In the genomic region with DNA sequence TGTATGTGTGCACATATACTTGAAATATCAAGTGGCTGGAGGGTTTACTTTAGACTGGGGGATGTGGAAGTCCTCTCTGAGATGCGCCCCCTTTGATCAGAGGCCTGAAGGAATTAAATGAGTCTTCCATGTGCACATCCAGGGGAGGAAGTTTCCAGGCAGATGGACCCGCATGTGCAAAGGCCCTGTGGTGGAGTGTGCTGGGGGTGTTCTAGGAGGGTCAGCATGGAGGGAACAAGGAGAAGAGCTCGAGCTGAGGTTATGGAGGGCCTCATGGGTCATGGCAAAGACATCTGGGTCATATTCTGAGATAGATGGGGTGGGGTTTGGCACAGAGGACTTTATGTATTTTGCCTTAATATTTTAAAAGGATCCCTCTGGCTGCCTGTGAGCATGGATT, we compare ENCODE assay signal across 16 cellular contexts. TPM values are rescaled to one million over a fixed set of nuclear protein-coding genes. Genes with fewer than 3 reads are reported as not detected.
DNase-seq lines count a peak whose midpoint lies in the region; ATAC-seq, FAIRE-seq and TF ChIP-seq lines count a peak whose summit lies in the region.
"Had no signal": no experiment of that assay in that cellular context is flagged by ENCODE, and none has a peak within 500 bp of the region (broad histone marks: within the 10 kb centered on the region; RNA-seq: fewer than 3 reads in every experiment).

No MANE protein-coding gene starts in this region.

- H3K4me3 Mint-ChIP-seq in neural crest cell, result no peak overlapping the region
- H3K4me3 Mint-ChIP-seq: CD4-positive, alpha-beta T cell had no signal

- no TSS peak for BruUV-seq in K562 (replicated peaks; lab: Mats Ljungman, UMichigan)

- H3K9me3 ChIP-seq in K562 (replicated peaks; ENCODE audit: control insufficient read depth, insufficient read depth, low read depth, low read length), result no peaks in the 10 kb centered on the region
- H3K9me3 ChIP-seq: BE2C, Caco-2 had no signal

- H3K4me2 ChIP-seq in K562 (ENCODE audit: insufficient read depth, low read length), result no peak overlapping the region

- peak overlapping the region; percentile 83 for H3K27ac Mint-ChIP-seq in neural crest cell (ENCODE audit: unreplicated experiment)
- H3K27ac Mint-ChIP-seq: CD4-positive, alpha-beta T cell had no signal

- no peaks in the 10 kb centered on the region for H3K9me3 Mint-ChIP-seq in neural crest cell
- H3K9me3 Mint-ChIP-seq: CD4-positive, alpha-beta T cell; H9 had no signal

- H3K27me3 Mint-ChIP-seq in neural crest cell (ENCODE audit: low read depth), result peaks cover 2% of the 10 kb centered on the region

- TF ChIP-seq EP300 in K562 (IDR thresholded peaks at IDR 0.05; ENCODE audit: low read length), result no peak

- CTCF ChIA-PET in RWPE1 (lab: Yijun Ruan, JAX), result no interaction called here
- CTCF ChIA-PET in K562 (lab: Yijun Ruan, JAX; ENCODE audit: low intra/inter-chr PET ratio), result no interaction called here

- no peak for TF ChIP-seq RAD21 in K562 (CRISPR knock-in tag; conservative IDR thresholded peaks at IDR 0.05 in 1 of 2, IDR thresholded peaks at IDR 0.05 in 1 of 2)

- no peaks in the 10 kb centered on the region for H3K79me2 ChIP-seq in K562 (ENCODE audit: control insufficient read depth, insufficient read depth, low read length)

- H4K20me1 ChIP-seq in K562 (replicated peaks; ENCODE audit: control insufficient read depth, insufficient read depth, low read length), result no peaks in the 10 kb centered on the region

- H2AFZ ChIP-seq in K562 (ENCODE audit: low read depth, low read length), result no peak overlapping the region

- no peak overlapping the region for H3K9ac ChIP-seq in K562 (ENCODE audit: insufficient read depth in 1 of 2, low read depth in 2 of 2, low read length in 2 of 2)

- DNase-seq in RWPE1 (ENCODE audit: low spot score), result no peak
- DNase-seq in K562 (ENCODE audit: extremely low read depth in 1 of 4, low spot score in 3 of 4), result no peak
- no peak for DNase-seq in neural crest cell (ENCODE audit: low read depth, low spot score)
- no peak for DNase-seq in NCI-H345 treated with DMSO at 0.1 percent for 48 hours (lab: John Stamatoyannopoulos, UW; ENCODE audit: unreplicated experiment)
- no peak for DNase-seq in mucosa of gallbladder (ENCODE audit: low spot score)
- DNase-seq in DMS79 (lab: John Stamatoyannopoulos, UW), result no peak
- DNase-seq: ACHN; BE2C; Caco-2; CD4-positive, alpha-beta T cell; GDM1; GOT3 had no signal

- no peak for ATAC-seq in K562

- intact Hi-C loops in K562 (cut with micrococcal nuclease), result no loop called here

- no peaks in the 10 kb centered on the region for H3K36me3 Mint-ChIP-seq in neural crest cell (ENCODE audit: low read depth)

- no peaks in the 10 kb centered on the region for H3K36me3 ChIP-seq in K562 (ENCODE audit: control insufficient read depth, insufficient read depth, low read length)
- H3K36me3 ChIP-seq: BE2C had no signal

- no peak for TF ChIP-seq POLR2A in K562 (conservative IDR thresholded peaks at IDR 0.05)

- peaks cover 0 to 3% of the 10 kb centered on the region in 2 experiments; a peak in 1 of 5 replicates for H3K4me1 ChIP-seq in K562 (replicated peaks in 1 of 2; ENCODE audit: control insufficient read depth in 2 of 2, insufficient read depth in 2 of 2, low read length in 2 of 2)
- H3K4me1 ChIP-seq: Caco-2 had no signal

- FAIRE-seq in K562 (lab: Jason Lieb, UNC), result no peak
- FAIRE-seq: A204.1, D721Med, GM12892 had no signal

- no peak overlapping the region for H3K4me3 ChIP-seq in K562

- peaks cover 27% of the 10 kb centered on the region for H3K4me1 Mint-ChIP-seq in neural crest cell

- WGBS in K562 (ENCODE audit: insufficient coverage, low coverage, missing lambda C conversion rate), result 3% methylated on average over 3 of the region's 3 CpGs

- peak overlapping the region; percentile 79 for H3K27ac ChIP-seq in RWPE1
- H3K27ac ChIP-seq in K562 (ENCODE audit: extremely low read depth, low read depth, low read length), result no peak overlapping the region

- no peak for TF ChIP-seq CTCF in RWPE1 (conservative IDR thresholded peaks at IDR 0.05; ENCODE audit: low read depth)
- no peak for TF ChIP-seq CTCF in K562 (IDR thresholded peaks at IDR 0.05 in 2 of 3, conservative IDR thresholded peaks at IDR 0.05 in 1 of 3; ENCODE audit: insufficient read depth in 2 of 3, low read depth in 1 of 3, low read length in 3 of 3)
- TF ChIP-seq CTCF in neural crest cell (conservative IDR thresholded peaks at IDR 0.05), result no peak

- peaks cover 20 to 51% of the 10 kb centered on the region in 2 experiments; a peak in 4 of 5 replicates for H3K27me3 ChIP-seq in K562 (ENCODE audit: control insufficient read depth in 2 of 2, insufficient read depth in 2 of 2, low read length in 2 of 2)
- H3K27me3 ChIP-seq: BE2C had no signal

- POLR2A ChIA-PET in RWPE1 (lab: Yijun Ruan, JAX; ENCODE audit: low non-redundant PET) (no interaction called here), K562 (lab: Yijun Ruan, JAX) (no interaction called here)

- in situ Hi-C loops in K562 (cut with MboI), result no loop called here

- H3K9me1 ChIP-seq in K562 (ENCODE audit: control insufficient read depth, insufficient read depth, low read length), result no peaks in the 10 kb centered on the region

TF ChIP-seq in K562, 482 proteins besides CTCF, POLR2A, EP300 and RAD21:
- peak; percentile 36 for TF ChIP-seq RBM25 (IDR thresholded peaks at IDR 0.05; ENCODE audit: low read depth, low read length, severe bottlenecking)
- TF ChIP-seq MYC (IDR thresholded peaks at IDR 0.05; ENCODE audit: low read depth, low read length), result no peak
- no peak for TF ChIP-seq MYC (CRISPR knock-in tag; IDR thresholded peaks at IDR 0.05; ENCODE audit: borderline replicate concordance, low read depth)

RNA-seq across cellular contexts. Expression of a gene that starts 17.7 kb away (rescaled TPM):
- total RNA-seq in K562 (2011; cell fraction: chromatin; rRNA removed; ENCODE audit: low replicate concordance), result not detected in 2 replicates
- not detected in 2 replicates for total RNA-seq in K562 (2011; cell fraction: nucleolus; rRNA removed)
- total RNA-seq in K562 (2011; cell fraction: nucleoplasm; rRNA removed), result not detected in 2 replicates
- not detected in 2 replicates for total RNA-seq in K562 (2014; rRNA removed)
- not detected in 2 replicates for total RNA-seq in K562 (2014; rRNA removed; fragmentation: Illumina TruSeq; extraction: Trizol)
- not detected in 2 replicates for total RNA-seq in K562 (2015; rRNA removed; fragmentation: Illumina TruSeq; extraction: Trizol)
- total RNA-seq in K562 (2021), result 0.33 and 0.76 TPM in 2 replicates
- polyA plus RNA-seq in K562 (2011; rRNA removed), result not detected in 2 replicates
- not detected in 2 replicates for polyA plus RNA-seq in K562 (2011; cell fraction: cytosol; rRNA removed)
- not detected in 2 replicates for polyA plus RNA-seq in K562 (2011; cell fraction: nucleus; rRNA removed)
- polyA plus RNA-seq in K562 (2012), result 0.06 TPM in 1 of 2 replicates, not detected in the other
- polyA plus RNA-seq in K562 (2014; fragmentation: Illumina TruSeq; extraction: Trizol), result not detected in 2 replicates
- not detected for polyA plus RNA-seq in K562 (2014; fragmentation: Nextera tagmentation; extraction: Ambion mirVana)
- not detected in 2 replicates for polyA plus RNA-seq in K562 (2014; rRNA removed)
- polyA minus RNA-seq in K562 (2011; rRNA and poly(A)+ RNA removed), result 0.06 TPM in 1 of 2 replicates, not detected in the other
- polyA minus RNA-seq in K562 (2011; cell fraction: cytosol; rRNA and poly(A)+ RNA removed), result not detected in 2 replicates
- polyA minus RNA-seq in K562 (2011; cell fraction: nucleus; rRNA and poly(A)+ RNA removed), result not detected in 2 replicates
- 18.5 and 22.9 TPM in 2 replicates for total RNA-seq in neural crest cell
- 74.8 TPM for total RNA-seq in mucosa of gallbladder

Comparison
In these comparisons a context has a peak if more than half of its experiments do, and no peak if none do; other contexts are left out.
1. RNA of a gene that starts 17.7 kb away (total RNA-seq): 74.8 TPM in mucosa of gallbladder (single experiment) and 18.5 to 22.9 TPM in neural crest cell; 0.33 to 0.76 TPM in K562; every median in the first group is over 10 times any median in the second.